Comparison of ENCODE assay signal across 3 cellular contexts in the genomic region with DNA sequence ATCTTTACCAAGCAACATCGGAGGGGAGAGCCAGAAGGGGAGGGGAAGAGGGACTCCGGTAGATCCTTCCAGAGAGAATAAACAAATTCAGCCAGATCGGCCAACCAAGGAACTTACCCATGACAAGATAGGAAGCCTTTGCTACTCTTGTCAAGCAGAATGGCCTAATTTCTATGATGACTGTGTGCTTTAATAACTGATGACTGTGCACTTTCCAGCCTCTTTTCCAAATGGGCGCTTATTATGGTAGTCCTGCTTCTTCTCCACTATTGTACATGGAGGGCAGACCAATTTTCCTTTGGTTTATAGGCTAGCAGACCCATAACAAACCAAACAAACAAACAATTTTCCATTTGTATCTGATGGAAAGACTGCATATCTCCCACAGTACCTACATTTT.
TF ChIP-seq lines count a peak whose summit lies in the region.

No MANE protein-coding gene starts in this region.

TF ChIP-seq in A549, 52 proteins besides CTCF, POLR2A, EP300 and RAD21:
- TF ChIP-seq ZNF302 (CRISPR knock-in tag; IDR thresholded peaks at IDR 0.05) (no peak), NFE2L2 (conservative IDR thresholded peaks at IDR 0.05; ENCODE audit: low read length) (peak; percentile 54), MAFK (IDR thresholded peaks at IDR 0.05; ENCODE audit: partially characterized antibody) (peak; percentile 96)

TF ChIP-seq in IMR-90, 13 proteins besides CTCF, POLR2A, EP300 and RAD21:
- no peak for TF ChIP-seq RFX5 (IDR thresholded peaks at IDR 0.05; ENCODE audit: low read depth, low read length)
- TF ChIP-seq, protein P1, sequence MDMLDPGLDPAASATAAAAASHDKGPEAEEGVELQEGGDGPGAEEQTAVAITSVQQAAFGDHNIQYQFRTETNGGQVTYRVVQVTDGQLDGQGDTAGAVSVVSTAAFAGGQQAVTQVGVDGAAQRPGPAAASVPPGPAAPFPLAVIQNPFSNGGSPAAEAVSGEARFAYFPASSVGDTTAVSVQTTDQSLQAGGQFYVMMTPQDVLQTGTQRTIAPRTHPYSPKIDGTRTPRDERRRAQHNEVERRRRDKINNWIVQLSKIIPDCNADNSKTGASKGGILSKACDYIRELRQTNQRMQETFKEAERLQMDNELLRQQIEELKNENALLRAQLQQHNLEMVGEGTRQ (IDR thresholded peaks at IDR 0.05; ENCODE audit: low read depth, low read length), result no peak
- TF ChIP-seq MAZ (IDR thresholded peaks at IDR 0.05; ENCODE audit: borderline replicate concordance, low read depth, low read length), result no peak
- TF ChIP-seq RCOR1 (IDR thresholded peaks at IDR 0.05; ENCODE audit: insufficient replicate concordance, low read length), result no peak
- TF ChIP-seq BHLHE40 (IDR thresholded peaks at IDR 0.05; ENCODE audit: low read depth, low read length), result no peak
- TF ChIP-seq MAFK (IDR thresholded peaks at IDR 0.05; ENCODE audit: low read depth, low read length), result peak; percentile 94

TF ChIP-seq in H1, 55 proteins besides CTCF, POLR2A, EP300 and RAD21:
- TF ChIP-seq SIRT6 (IDR thresholded peaks at IDR 0.05; ENCODE audit: low read length) (no peak), MAFK (IDR thresholded peaks at IDR 0.05; ENCODE audit: low read depth, low read length) (peak; percentile 58; the same call in 1 of the 2 replicates)
- TF ChIP-seq, protein P2, sequence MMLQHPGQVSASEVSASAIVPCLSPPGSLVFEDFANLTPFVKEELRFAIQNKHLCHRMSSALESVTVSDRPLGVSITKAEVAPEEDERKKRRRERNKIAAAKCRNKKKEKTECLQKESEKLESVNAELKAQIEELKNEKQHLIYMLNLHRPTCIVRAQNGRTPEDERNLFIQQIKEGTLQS (IDR thresholded peaks at IDR 0.05; ENCODE audit: insufficient read depth, low read depth, low read length), result no peak
